Comparison of ENCODE assay signal across 8 cellular contexts in genomic region chr11:64876835-64877341, GRCh38. TPM values are rescaled to one million over a fixed set of nuclear protein-coding genes. Genes with fewer than 3 reads are reported as not detected.
DNase-seq lines count a peak whose midpoint lies in the region; ATAC-seq and TF ChIP-seq lines count a peak whose summit lies in the region.

No MANE protein-coding gene starts in this region.

- H3K27ac ChIP-seq in AG04450 (ENCODE audit: low read depth, low read length) (no peak overlapping the region), body of pancreas (peak overlapping the region; percentile 51 to 91 (median 82)), thyroid gland (peak overlapping the region; percentile 77 to 82 (median 80))

- H3K27me3 ChIP-seq in AG04450 (ENCODE audit: control insufficient read depth, insufficient read depth, low read length), result no peaks in the 10 kb centered on the region
- no peaks in the 10 kb centered on the region for H3K27me3 ChIP-seq in body of pancreas
- H3K27me3 ChIP-seq in thyroid gland, result no peaks in the 10 kb centered on the region

- DNase-seq in AG04450 (ENCODE audit: low read depth, low spot score) (no peak), HS-5 (ENCODE audit: low read depth) (peak; percentile 26), body of pancreas (peak; percentile 46 to 73 (median 63)), lower leg skin (ENCODE audit: low spot score in 2 of 2) (peak in 1 of 2 donors; percentile 90), thyroid gland (peak; percentile 92 to 94), sciatic nerve (ENCODE audit: low spot score) (no peak)

- H3K36me3 ChIP-seq in body of pancreas (replicated peaks in 1 of 2; ENCODE audit: insufficient read depth in 1 of 2, low read depth in 2 of 2) (no peaks in the 10 kb centered on the region), thyroid gland (peaks cover 11 to 16% of the 10 kb centered on the region in 2 donors)

- TF ChIP-seq POLR2A in body of pancreas (IDR thresholded peaks at IDR 0.05) (no peak), lower leg skin (IDR thresholded peaks at IDR 0.05) (no peak), thyroid gland (IDR thresholded peaks at IDR 0.05) (peak in 1 of 2 donors; percentile 44)

- POLR2A ChIA-PET in AG04450 (lab: Yijun Ruan, JAX), result interaction anchor here (1.0 to 5.8 kb wide), 11 partner anchors 11 to 66 kb away, joined by 3 to 105 read pairs (median 5); partner anchors contain the start of genes CDC42BPG and MEN1

- no peak for TF ChIP-seq CTCF in AG04450 (IDR thresholded peaks at IDR 0.05; ENCODE audit: low read depth, low read length)
- no peak for TF ChIP-seq CTCF in body of pancreas (IDR thresholded peaks at IDR 0.05)
- no peak for TF ChIP-seq CTCF in lower leg skin (IDR thresholded peaks at IDR 0.05)
- no peak for TF ChIP-seq CTCF in thyroid gland (IDR thresholded peaks at IDR 0.05)

- 4 to 11% methylated on average over 10 to 14 of the region's 14 CpGs for WGBS in body of pancreas, 2 donors
- 18 to 29% methylated on average over 14 of the region's 14 CpGs for WGBS in lower leg skin, 2 donors
- WGBS in thyroid gland, 2 donors, result 9 to 12% methylated on average over 13 to 14 of the region's 14 CpGs

- H3K4me1 ChIP-seq in body of pancreas (peaks cover 39% of the 10 kb centered on the region), thyroid gland (peaks cover 37 to 38% of the 10 kb centered on the region in 2 donors)

- H3K9me3 ChIP-seq in AG04450 (ENCODE audit: control insufficient read depth, insufficient read depth, low read length) (peaks cover 6% of the 10 kb centered on the region; the same call in 1 of the 2 replicates), body of pancreas (no peaks in the 10 kb centered on the region), thyroid gland (no peaks in the 10 kb centered on the region)

- intact Hi-C loops in body of pancreas (cut with DNase I), result no loop called here
- intact Hi-C loops in lower leg skin (cut with DNase I; ENCODE audit: low total_unique reads), result no loop called here
- intact Hi-C loops in thyroid gland (cut with DNase I), result no loop called here
- intact Hi-C loops in sciatic nerve (cut with DNase I), result no loop called here

- CTCF ChIA-PET in AG04450 (lab: Charles Lee), result interaction anchor here (0.7 to 1.1 kb wide), 4 partner anchors 8 to 89 kb away, joined by 3 to 4 read pairs (median 3); no protein-coding TSS in a partner anchor

- peak; percentile 13 for ATAC-seq in body of pancreas
- ATAC-seq in HG03097 (IDR thresholded peaks at IDR 0.05; ENCODE audit: low FRiP score, unreplicated experiment), result no peak
- ATAC-seq in sciatic nerve, result no peak
- no peak for ATAC-seq in HG02840 (IDR thresholded peaks at IDR 0.05; ENCODE audit: low FRiP score, unreplicated experiment)

- H3K4me3 ChIP-seq in AG04450 (ENCODE audit: low read depth, low read length) (peak overlapping the region; percentile 99), body of pancreas (no peak overlapping the region), lower leg skin (ENCODE audit: low read depth, poor library complexity, severe bottlenecking) (peak overlapping the region; percentile 65), thyroid gland (replicated peaks in 1 of 3) (peak overlapping the region; percentile 75 to 97 (median 97))

RNA-seq across cellular contexts. Expression of gene EHD1, which starts 1.5 kb away (rescaled TPM):
- polyA plus RNA-seq in AG04450 (2011; rRNA removed), result 56.1 and 77.7 TPM in 2 replicates
- 98.0 and 147 TPM in 2 replicates for polyA minus RNA-seq in AG04450 (2011; rRNA and poly(A)+ RNA removed)
- total RNA-seq in body of pancreas (10 to 100 TPM; 18.7 to 45.2 TPM), lower leg skin (10 to 100 TPM; 81.0 to 98.9 (median 90.5) TPM), thyroid gland (10 to 100 TPM; 53.5 to 90.7 (median 67.4) TPM), sciatic nerve (64.5 TPM)

RNA-seq across cellular contexts. Expression of gene CDC42BPG, which starts 32.4 kb away (rescaled TPM):
- polyA plus RNA-seq in AG04450 (2011; rRNA removed), result 0.02 and 0.04 TPM in 2 replicates
- 0.09 TPM in 1 of 2 replicates, not detected in the other for polyA minus RNA-seq in AG04450 (2011; rRNA and poly(A)+ RNA removed)
- total RNA-seq in body of pancreas (10 to 100 TPM; 13.5 to 18.9 TPM), lower leg skin (10 to 100 TPM; 40.3 to 81.3 (median 50.1) TPM), thyroid gland (10 to 100 TPM in 2 of 4 donors, 1 to 10 TPM in 2; 7.8 to 13.9 (median 10.2) TPM), sciatic nerve (0.58 TPM)

RNA-seq across cellular contexts. Expression of gene ATG2A, which starts 40.1 kb away (rescaled TPM):
- 3.7 and 5.1 TPM in 2 replicates for polyA plus RNA-seq in AG04450 (2011; rRNA removed)
- 6.6 and 9.0 TPM in 2 replicates for polyA minus RNA-seq in AG04450 (2011; rRNA and poly(A)+ RNA removed)
- 10 to 100 TPM; 16.3 to 34.3 TPM for total RNA-seq in body of pancreas
- total RNA-seq in lower leg skin, result 100 to 1,000 TPM in 1 of 4 donors, 10 to 100 TPM in 3; 73.8 to 118 (median 91.2) TPM
- total RNA-seq in thyroid gland, result 10 to 100 TPM; 19.5 to 43.1 (median 36.7) TPM
- total RNA-seq in sciatic nerve, result 28.0 TPM

RNA-seq across cellular contexts. Expression of gene PPP2R5B, which starts 47.6 kb away (rescaled TPM):
- polyA plus RNA-seq in AG04450 (2011; rRNA removed), result 11.2 and 16.6 TPM in 2 replicates
- 7.7 and 12.2 TPM in 2 replicates for polyA minus RNA-seq in AG04450 (2011; rRNA and poly(A)+ RNA removed)
- total RNA-seq in body of pancreas, result 10 to 100 TPM; 12.7 to 35.6 TPM
- 10 to 100 TPM; 21.8 to 43.6 (median 34.0) TPM for total RNA-seq in lower leg skin
- total RNA-seq in thyroid gland, result 10 to 100 TPM; 14.8 to 30.1 (median 21.7) TPM
- 21.1 TPM for total RNA-seq in sciatic nerve

RNA-seq across cellular contexts. Expression of gene GPHA2, which starts 58.8 kb away (rescaled TPM):
- polyA plus RNA-seq in AG04450 (2011; rRNA removed), result not detected in 2 replicates
- not detected in 2 replicates for polyA minus RNA-seq in AG04450 (2011; rRNA and poly(A)+ RNA removed)
- total RNA-seq in body of pancreas, result 10 to 100 TPM in 1 of 2 donors, 1 to 10 TPM in 1; 7.3 to 18.5 TPM
- not detected for total RNA-seq in lower leg skin
- total RNA-seq in thyroid gland, result under 1 TPM in 1 of 4 donors, not detected in 3; 0.94 TPM
- not detected for total RNA-seq in sciatic nerve

Comparison
In these comparisons a context has a peak if more than half of its experiments do, and no peak if none do; other contexts are left out.
1. DNase-seq: peak in HS-5 (single experiment), body of pancreas (4 of 4) and thyroid gland (2 of 2); none in AG04450 (single experiment) and sciatic nerve (single experiment).
2. H3K4me3 ChIP-seq: peak in AG04450 (single experiment), lower leg skin (single experiment) and thyroid gland (3 of 3); none in body of pancreas (0 of 2).